In the genomic region with DNA sequence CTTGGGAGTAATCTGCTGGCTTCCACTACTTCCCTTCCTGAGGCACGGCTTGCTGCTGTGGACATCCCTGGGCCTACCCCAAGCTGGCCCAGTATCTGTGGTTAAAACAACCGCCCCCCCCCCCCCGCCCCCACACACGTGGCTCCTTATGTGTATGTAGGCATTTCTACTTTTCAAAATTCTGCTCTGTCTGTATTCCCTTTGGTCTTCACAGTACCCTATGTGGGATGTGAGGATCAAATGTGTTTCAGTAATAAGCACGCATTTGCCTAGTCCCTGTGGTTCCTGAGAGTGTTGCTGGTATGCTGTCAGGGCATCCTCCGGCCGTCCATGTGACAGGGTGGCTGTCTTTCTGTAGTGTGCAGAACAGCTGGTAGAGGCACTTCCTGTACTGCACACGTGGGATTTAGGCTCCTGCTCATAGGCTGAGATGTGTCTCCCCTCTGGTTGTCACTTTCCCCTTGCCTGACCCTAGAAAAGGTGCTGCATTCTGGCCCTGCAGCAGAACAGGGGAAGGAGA, we compare ENCODE assay signal across 8 cellular contexts. TPM values are rescaled to one million over a fixed set of nuclear protein-coding genes. Genes with fewer than 3 reads are reported as not detected.
DNase-seq lines count a peak whose midpoint lies in the region; ATAC-seq lines count a peak whose summit lies in the region.

No MANE protein-coding gene starts in this region.

- H3K4me3 Mint-ChIP-seq in activated naive CD8-positive, alpha-beta T cell treated with anti-CD3 and anti-CD28 coated beads for 36 hours, result peak overlapping the region; percentile 83

- peaks cover 30% of the 10 kb centered on the region for H3K4me1 Mint-ChIP-seq in activated naive CD8-positive, alpha-beta T cell treated with anti-CD3 and anti-CD28 coated beads for 36 hours

- DNase-seq in DMS 273 (lab: John Stamatoyannopoulos, UW; ENCODE audit: unreplicated experiment), result peak; percentile 68
- peak; percentile 77 for DNase-seq in SKM-1 treated with dmso at 0.1 percent for 144 hours (lab: John Stamatoyannopoulos, UW; ENCODE audit: unreplicated experiment)
- DNase-seq in activated naive CD8-positive, alpha-beta T cell treated with anti-CD3 and anti-CD28 coated beads for 36 hours, result peak; percentile 61
- peak; percentile 13 to 22 for DNase-seq in stimulated activated CD4-positive, alpha-beta T cell treated with anti-CD3 and anti-CD28 coated beads, Interleukin-12 subunit alpha, Interleukin-12 subunit beta, amount 100 ng/mL, for 24 hours (ENCODE audit: low read depth in 2 of 2)
- no peak for DNase-seq in LoVo (ENCODE audit: low spot score)
- no peak for DNase-seq in SW 1271 (lab: John Stamatoyannopoulos, UW)

- peak; percentile 64 for ATAC-seq in GM19397 (IDR thresholded peaks at IDR 0.05; ENCODE audit: unreplicated experiment)
- ATAC-seq in HG03457 (IDR thresholded peaks at IDR 0.05; ENCODE audit: unreplicated experiment), result peak; percentile 55

- peak overlapping the region; percentile 90 for H3K27ac Mint-ChIP-seq in activated naive CD8-positive, alpha-beta T cell treated with anti-CD3 and anti-CD28 coated beads for 36 hours

- no peaks in the 10 kb centered on the region for H3K27me3 Mint-ChIP-seq in activated naive CD8-positive, alpha-beta T cell treated with anti-CD3 and anti-CD28 coated beads for 36 hours

- peaks cover 8% of the 10 kb centered on the region for H3K36me3 Mint-ChIP-seq in activated naive CD8-positive, alpha-beta T cell treated with anti-CD3 and anti-CD28 coated beads for 36 hours

- no peaks in the 10 kb centered on the region for H3K9me3 Mint-ChIP-seq in activated naive CD8-positive, alpha-beta T cell treated with anti-CD3 and anti-CD28 coated beads for 36 hours

RNA-seq across cellular contexts. Expression of gene NT5M, which starts 2.2 kb away (rescaled TPM):
- total RNA-seq in activated naive CD8-positive, alpha-beta T cell treated with anti-CD3 and anti-CD28 coated beads for 36 hours, result 1 to 10 TPM; 6.1 to 6.5 TPM

RNA-seq across cellular contexts. Expression of gene COPS3, which starts 24.3 kb away (rescaled TPM):
- 100 to 1,000 TPM; 133 to 141 TPM for total RNA-seq in activated naive CD8-positive, alpha-beta T cell treated with anti-CD3 and anti-CD28 coated beads for 36 hours

Comparison
In these comparisons a context has a peak if more than half of its experiments do, and no peak if none do; other contexts are left out.
1. DNase-seq: peak in DMS 273 (single experiment), SKM-1 treated with dmso at 0.1 percent for 144 hours (single experiment), activated naive CD8-positive, alpha-beta T cell treated with anti-CD3 and anti-CD28 coated beads for 36 hours (single experiment) and stimulated activated CD4-positive, alpha-beta T cell treated with anti-CD3 and anti-CD28 coated beads, Interleukin-12 subunit alpha, Interleukin-12 subunit beta, amount 100 ng/mL, for 24 hours (2 of 2); none in LoVo (single experiment) and SW 1271 (0 of 2).